In the genomic region with DNA sequence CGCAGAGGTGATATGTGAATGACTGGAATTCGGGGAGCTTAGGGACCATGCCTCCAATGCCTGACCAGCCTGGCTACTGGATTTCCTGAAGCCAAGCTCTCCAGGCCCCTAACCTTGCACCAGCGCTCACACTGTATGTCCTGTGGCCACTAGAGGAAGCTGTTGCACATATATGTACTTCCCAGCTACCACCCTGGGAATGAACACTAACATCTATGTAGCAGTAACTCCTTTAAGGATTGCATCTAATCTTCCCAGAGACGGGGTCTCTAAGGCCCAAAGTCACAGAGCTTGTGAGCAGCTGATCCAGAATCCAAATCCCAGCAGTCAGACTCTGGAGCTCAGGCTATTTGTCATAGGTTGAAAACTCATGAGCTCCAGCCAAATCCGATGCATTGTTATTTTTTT, we compare ENCODE assay signal across 2 cellular contexts.
A peak's percentile ranks its signal among the peaks of the same experiment; 100 is the strongest.
TF ChIP-seq lines count a peak whose summit lies in the region.

No MANE protein-coding gene starts in this region.

TF ChIP-seq in IMR-90, 13 proteins besides CTCF, POLR2A, EP300 and RAD21:
- TF ChIP-seq, protein P1, sequence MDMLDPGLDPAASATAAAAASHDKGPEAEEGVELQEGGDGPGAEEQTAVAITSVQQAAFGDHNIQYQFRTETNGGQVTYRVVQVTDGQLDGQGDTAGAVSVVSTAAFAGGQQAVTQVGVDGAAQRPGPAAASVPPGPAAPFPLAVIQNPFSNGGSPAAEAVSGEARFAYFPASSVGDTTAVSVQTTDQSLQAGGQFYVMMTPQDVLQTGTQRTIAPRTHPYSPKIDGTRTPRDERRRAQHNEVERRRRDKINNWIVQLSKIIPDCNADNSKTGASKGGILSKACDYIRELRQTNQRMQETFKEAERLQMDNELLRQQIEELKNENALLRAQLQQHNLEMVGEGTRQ (IDR thresholded peaks at IDR 0.05; ENCODE audit: low read depth, low read length), result no peak
- TF ChIP-seq FOS (IDR thresholded peaks at IDR 0.05; ENCODE audit: low read depth, low read length) (no peak), SMC3 (IDR thresholded peaks at IDR 0.05; ENCODE audit: low read depth, low read length) (peak; percentile 24; the same call in 1 of the 2 replicates), BHLHE40 (IDR thresholded peaks at IDR 0.05; ENCODE audit: low read depth, low read length) (no peak), NFE2L2 (IDR thresholded peaks at IDR 0.05; ENCODE audit: low read depth, low read length) (no peak)

TF ChIP-seq in H1, 55 proteins besides CTCF, POLR2A, EP300 and RAD21:
- TF ChIP-seq KDM5A (IDR thresholded peaks at IDR 0.05; ENCODE audit: low read length), result no peak
- no peak for TF ChIP-seq RXRA (IDR thresholded peaks at IDR 0.05; ENCODE audit: insufficient read depth, low read depth, low read length)
- TF ChIP-seq BCL11A (IDR thresholded peaks at IDR 0.05; ENCODE audit: low read depth in 2 of 2, low read length in 2 of 2), result no peak
- TF ChIP-seq SIX5 (IDR thresholded peaks at IDR 0.05; ENCODE audit: low read depth, low read length), result no peak
- peak; percentile 34; the same call in 1 of the 2 replicates for TF ChIP-seq YY1 (IDR thresholded peaks at IDR 0.05; ENCODE audit: low read depth, low read length)
- no peak for TF ChIP-seq NANOG (IDR thresholded peaks at IDR 0.05; ENCODE audit: insufficient read depth, low read depth, low read length, poor library complexity, severe bottlenecking)
- TF ChIP-seq TCF12 (IDR thresholded peaks at IDR 0.05; ENCODE audit: low read depth, low read length), result 0 out of 2 replicates have a peak, but pooled peaks have one; percentile 37
